In the genomic region with DNA sequence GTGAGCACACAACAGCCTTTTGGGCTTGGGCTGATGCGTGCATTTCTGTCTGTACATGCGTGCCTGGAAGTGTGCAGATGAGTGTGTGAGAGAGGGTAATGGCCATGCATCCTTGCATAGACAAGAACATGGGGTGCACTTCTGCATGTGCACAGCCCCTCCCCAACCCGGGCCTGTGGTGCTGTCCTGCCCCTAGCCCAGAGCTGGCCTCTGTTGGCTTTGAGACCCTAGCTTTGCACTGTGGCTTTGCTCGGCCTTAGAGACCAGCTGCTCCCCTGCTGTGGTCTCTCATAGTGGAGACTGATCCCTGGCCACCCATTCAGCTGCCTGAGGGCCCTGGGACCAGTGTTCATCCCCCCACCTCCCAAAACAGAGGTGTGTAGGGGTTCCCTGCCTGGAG, we compare ENCODE assay signal across 26 cellular contexts.
"Had no signal": no experiment of that assay in that cellular context is flagged by ENCODE, and none has a peak within 500 bp of the region (broad histone marks: within the 10 kb centered on the region; RNA-seq: fewer than 3 reads in every experiment).

No MANE protein-coding gene starts in this region.

- H3K4me1 ChIP-seq: neural progenitor cell, pancreas had no signal

- DNase-seq: hippocampal formation; kidney glomerular epithelial cell; left cardiac atrium; lower lobe of right lung; mammary epithelial cell; mesenchymal stem cell; naive B cell; natural killer cell; nephron progenitor cell; right lobe of liver; stimulated activated CD4-positive, alpha-beta T cell treated with anti-CD3 and anti-CD28 coated beads, Interleukin-1b, Interleukin-23, amount 100 ng/mL, for 48 hours; stimulated activated CD4-positive, alpha-beta T cell treated with anti-CD3 and anti-CD28 coated beads, Interleukin-2, amount 100 ng/mL, for 48 hours; stimulated activated CD4-positive, alpha-beta T cell treated with anti-CD3 and anti-CD28 coated beads, Interleukin-4, amount 100 ng/mL, for 4 hours; stimulated activated CD8-positive, alpha-beta memory T cell treated with anti-CD3 and anti-CD28 coated beads, Interleukin-4, amount 100 ng/mL, for 48 hours; stimulated activated naive CD4-positive, alpha-beta T cell treated with Interleukin-2 at 50 U/mL for 16 hours; stimulated activated naive CD8-positive, alpha-beta T cell treated with anti-CD3 and anti-CD28 coated beads, Interleukin-15, amount 100 ng/mL, for 72 hours; testis; thyroid gland; transverse colon; upper lobe of left lung had no signal

- H3K9ac ChIP-seq: neural progenitor cell had no signal

- H3K4me3 Mint-ChIP-seq: mesothelial cell of epicardium; naive B cell; natural killer cell; nephron progenitor cell; neural progenitor cell; stimulated activated memory B cell treated with anti-CD40 and anti-IgM and Interleukin-4, amounts not matched to agents 10 μg/mL and 1 μg/mL and 100 μg/mL, for 72 hours; stimulated activated naive CD8-positive, alpha-beta T cell treated with anti-CD3 and anti-CD28 coated beads, Interleukin-15, amount 100 ng/mL, for 72 hours had no signal

- H3K27ac ChIP-seq: lower lobe of right lung, neural progenitor cell, pancreas, right atrium auricular region, right lobe of liver, testis, thyroid gland, transverse colon, upper lobe of left lung had no signal

- ATAC-seq: natural killer cell; pancreas; stimulated activated memory B cell treated with anti-CD40 and anti-IgM and Interleukin-4, amounts not matched to agents 10 μg/mL and 1 μg/mL and 100 μg/mL, for 72 hours; stimulated activated naive CD8-positive, alpha-beta T cell treated with anti-CD3 and anti-CD28 coated beads, Interleukin-15, amount 100 ng/mL, for 72 hours had no signal

- H3K4me2 ChIP-seq: neural progenitor cell, smooth muscle cell had no signal

- H3K27me3 Mint-ChIP-seq: naive B cell; stimulated activated memory B cell treated with anti-CD40 and anti-IgM and Interleukin-4, amounts not matched to agents 10 μg/mL and 1 μg/mL and 100 μg/mL, for 72 hours; stimulated activated naive CD8-positive, alpha-beta T cell treated with anti-CD3 and anti-CD28 coated beads, Interleukin-15, amount 100 ng/mL, for 72 hours had no signal

- H3K27ac Mint-ChIP-seq: mesothelial cell of epicardium; natural killer cell; nephron progenitor cell; neural progenitor cell; stimulated activated memory B cell treated with anti-CD40 and anti-IgM and Interleukin-4, amounts not matched to agents 10 μg/mL and 1 μg/mL and 100 μg/mL, for 72 hours had no signal

- H3K4me3 ChIP-seq: lower lobe of right lung, neural progenitor cell, pancreas, right atrium auricular region, right lobe of liver, smooth muscle cell, testis, thyroid gland, transverse colon, upper lobe of left lung had no signal

- H3K36me3 Mint-ChIP-seq: mesothelial cell of epicardium; naive B cell; natural killer cell; stimulated activated memory B cell treated with anti-CD40 and anti-IgM and Interleukin-4, amounts not matched to agents 10 μg/mL and 1 μg/mL and 100 μg/mL, for 72 hours had no signal

- H2AFZ ChIP-seq: neural progenitor cell had no signal

- H3K4me1 Mint-ChIP-seq: stimulated activated memory B cell treated with anti-CD40 and anti-IgM and Interleukin-4, amounts not matched to agents 10 μg/mL and 1 μg/mL and 100 μg/mL, for 72 hours had no signal

- H3K9me3 Mint-ChIP-seq: mesothelial cell of epicardium; naive B cell; natural killer cell; nephron progenitor cell; neural progenitor cell; stimulated activated memory B cell treated with anti-CD40 and anti-IgM and Interleukin-4, amounts not matched to agents 10 μg/mL and 1 μg/mL and 100 μg/mL, for 72 hours; stimulated activated naive CD8-positive, alpha-beta T cell treated with anti-CD3 and anti-CD28 coated beads, Interleukin-15, amount 100 ng/mL, for 72 hours had no signal

- H3K27me3 ChIP-seq: neural progenitor cell, pancreas, right atrium auricular region, right lobe of liver, testis, thyroid gland, transverse colon, upper lobe of left lung had no signal

- H3K36me3 ChIP-seq: lower lobe of right lung, neural progenitor cell, pancreas, right atrium auricular region, right lobe of liver, thyroid gland, transverse colon, upper lobe of left lung had no signal

- H3K9me3 ChIP-seq: lower lobe of right lung, pancreas, right atrium auricular region, right lobe of liver, testis, thyroid gland, transverse colon, upper lobe of left lung had no signal
